ENCODE assay signal across 9 cellular contexts in the genomic region with DNA sequence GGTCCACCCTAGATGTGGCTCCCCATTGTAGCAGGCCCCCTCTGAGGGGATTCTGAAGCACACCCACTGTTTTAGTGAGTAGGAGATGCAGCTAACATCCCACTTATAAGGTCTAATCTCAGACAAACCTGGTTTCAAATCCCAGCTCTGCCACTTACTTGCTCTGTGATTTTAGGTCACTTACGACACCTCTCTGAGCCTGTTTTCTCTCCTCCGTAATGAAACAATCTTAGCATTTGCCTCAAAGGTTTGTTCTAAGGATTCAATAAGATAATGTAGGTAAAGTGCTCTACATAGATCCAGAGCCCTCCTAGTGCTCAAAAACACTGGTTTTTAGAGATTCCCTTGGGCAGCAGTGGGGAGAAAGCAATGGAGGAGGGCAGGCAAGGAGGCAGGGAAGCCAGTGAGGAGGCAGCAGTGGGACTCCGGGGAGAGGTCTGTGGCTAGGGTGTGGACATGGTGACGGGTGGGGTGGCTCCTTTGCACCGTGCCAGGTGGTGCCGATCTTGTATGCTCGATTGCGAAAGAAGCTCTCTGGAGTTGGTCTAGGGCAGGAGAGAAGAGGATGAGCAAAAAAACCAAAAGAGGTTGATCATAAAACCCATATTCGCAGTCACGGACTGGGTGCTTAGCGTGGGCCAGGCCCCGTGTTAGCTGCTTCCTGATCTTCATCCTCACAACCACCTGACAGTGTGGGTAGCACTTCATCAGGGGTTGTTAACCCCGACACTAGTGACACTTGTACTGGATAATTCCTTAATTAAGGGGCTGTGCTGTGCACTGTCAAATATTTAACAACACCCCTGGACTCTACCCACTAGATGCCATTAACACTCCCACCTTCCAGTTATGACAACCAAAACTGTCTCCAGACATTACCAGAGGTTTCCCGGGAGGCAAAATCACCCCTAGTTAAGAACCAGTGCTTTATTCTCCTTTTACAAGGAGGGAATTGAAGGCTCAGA. TPM values are rescaled to one million over a fixed set of nuclear protein-coding genes. Genes with fewer than 3 reads are reported as not detected.
DNase-seq lines count a peak whose midpoint lies in the region; ATAC-seq and TF ChIP-seq lines count a peak whose summit lies in the region.
"Had no signal": no experiment of that assay in that cellular context is flagged by ENCODE, and none has a peak within 500 bp of the region (broad histone marks: within the 10 kb centered on the region; RNA-seq: fewer than 3 reads in every experiment).

No MANE protein-coding gene starts in this region.

- H3K9ac ChIP-seq in IMR-90 (ENCODE audit: low read depth, low read length): peak overlapping the region; percentile 0; the same call in 1 of the 2 replicates

- peak overlapping the region; percentile 62 for H3K4ac ChIP-seq in IMR-90 (ENCODE audit: low read depth, low read length)

- H3K23ac ChIP-seq in IMR-90 (ENCODE audit: low read depth, low read length): peak overlapping the region; percentile 8; the same call in 1 of the 2 replicates

- H4K91ac ChIP-seq in IMR-90 (ENCODE audit: insufficient read depth, low read depth, low read length): peak overlapping the region; percentile 91

- WGBS in IMR-90 (ENCODE audit: extremely low coverage in 2 of 2, insufficient read length in 1 of 2), 2 experiments: 86% methylated on average over 5 of the region's 14 CpGs; no CpG with 5 or more reads in 1 of the 2 experiments

- no peaks in the 10 kb centered on the region for H3K36me3 ChIP-seq in IMR-90 (ENCODE audit: control insufficient read depth, insufficient read depth, low read length)
- H3K36me3 ChIP-seq in SJCRH30: no peaks in the 10 kb centered on the region
- no peaks in the 10 kb centered on the region for H3K36me3 ChIP-seq in gastrocnemius medialis

- no TSS peak for BruUV-seq in IMR-90 (replicated peaks; lab: Mats Ljungman, UMichigan)

- H3K56ac ChIP-seq in IMR-90 (ENCODE audit: extremely low read depth, insufficient read depth, low read length): 0 out of 2 replicates have a peak overlapping the region, but pooled peaks have one; percentile 20

- peak overlapping the region; percentile 29 for H2BK20ac ChIP-seq in IMR-90 (ENCODE audit: low read depth, low read length)

- H3K4me2 ChIP-seq in IMR-90 (ENCODE audit: low read depth, low read length): no peak overlapping the region

- H3K4me1 ChIP-seq in IMR-90 (ENCODE audit: control insufficient read depth, insufficient read depth, low read length): peaks cover 45% of the 10 kb centered on the region
- H3K4me1 ChIP-seq in SJCRH30: peaks cover 53% of the 10 kb centered on the region
- H3K4me1 ChIP-seq in gastrocnemius medialis: no peaks in the 10 kb centered on the region

- H3K14ac ChIP-seq in IMR-90 (replicated peaks; ENCODE audit: low read depth, low read length): 0 out of 2 replicates have a peak overlapping the region, but pooled peaks have one; percentile 14

- no peak overlapping the region for H2AFZ ChIP-seq in IMR-90 (replicated peaks; ENCODE audit: low read length, poor library complexity)

- peak overlapping the region; percentile 45 for H2BK5ac ChIP-seq in IMR-90 (ENCODE audit: low read depth, low read length, poor library complexity, severe bottlenecking)

- H3K9me1 ChIP-seq in IMR-90 (ENCODE audit: insufficient read depth, low read length): peaks cover 6% of the 10 kb centered on the region

- TF ChIP-seq POLR2A in IMR-90 (IDR thresholded peaks at IDR 0.05; ENCODE audit: low read depth, low read length) (no peak), gastrocnemius medialis (IDR thresholded peaks at IDR 0.05) (no peak)

- TF ChIP-seq RAD21 in IMR-90 (IDR thresholded peaks at IDR 0.05; ENCODE audit: low read length): no peak

- H3K9me3 ChIP-seq in IMR-90 (ENCODE audit: control insufficient read depth, insufficient read depth, low read length) (peaks cover 11% of the 10 kb centered on the region), SJCRH30 (replicated peaks) (peaks cover 5% of the 10 kb centered on the region), gastrocnemius medialis (no peaks in the 10 kb centered on the region)

- POLR2A ChIA-PET in IMR-90 (lab: Charles Lee; ENCODE audit: unreplicated experiment): no interaction called here

- in situ Hi-C loops in IMR-90 (cut with MboI; ENCODE audit: low sequenced_read_pairs): no loop called here
- in situ Hi-C loops in gastrocnemius medialis (cut with MboI; ENCODE audit: low sequenced_read_pairs in 4 of 4): no loop called here

- CTCF ChIA-PET in IMR-90 (lab: Yijun Ruan, JAX): no interaction called here

- H3K79me1 ChIP-seq in IMR-90 (ENCODE audit: low read depth in 1 of 2, low read length in 2 of 2): no peaks in the 10 kb centered on the region

- H3K18ac ChIP-seq in IMR-90 (ENCODE audit: low read depth, low read length): peak overlapping the region; percentile 10

- peak overlapping the region; percentile 57; the same call in 1 of the 3 replicates for H2BK15ac ChIP-seq in IMR-90 (ENCODE audit: low read depth, low read length)

- H2BK120ac ChIP-seq in IMR-90 (ENCODE audit: low read depth, low read length): peak overlapping the region; percentile 50; the same call in 1 of the 2 replicates

- H4K8ac ChIP-seq in IMR-90 (ENCODE audit: low read depth in 2 of 2, low read length in 2 of 2): peak overlapping the region; percentile 19 to 27; a peak in 3 of 4 replicates

- H4K20me1 ChIP-seq in IMR-90 (ENCODE audit: insufficient read depth, low read length): no peaks in the 10 kb centered on the region

- intact Hi-C loops in IMR-90 (cut with micrococcal nuclease) (no loop called here), gastrocnemius medialis (cut with DNase I; ENCODE audit: low total_unique reads) (no loop called here)

- H2AK5ac ChIP-seq in IMR-90 (ENCODE audit: low read depth, low read length): peak overlapping the region; percentile 49; the same call in 1 of the 2 replicates

- dilution Hi-C loops in IMR-90 (cut with HindIII; ENCODE audit: low sequenced_read_pairs, unreplicated experiment): no loop called here

- H3K4me3 ChIP-seq in IMR-90 (ENCODE audit: insufficient read depth, low read depth, low read length) (no peak overlapping the region), SJCRH30 (no peak overlapping the region), gastrocnemius medialis (no peak overlapping the region)

- ATAC-seq in IMR-90 (ENCODE audit: low read depth): no peak
- ATAC-seq in left lobe of liver: peak; percentile 56
- ATAC-seq in gastrocnemius medialis: no peak
- no peak for ATAC-seq in GM21717 (IDR thresholded peaks at IDR 0.05; ENCODE audit: unreplicated experiment)
- ATAC-seq: WTC11 had no signal

- no peak overlapping the region for H2AK9ac ChIP-seq in IMR-90 (replicated peaks; ENCODE audit: low read depth, low read length, poor library complexity)

- peak overlapping the region; percentile 80 for H4K5ac ChIP-seq in IMR-90 (ENCODE audit: low read depth, low read length)

- DNase-seq in IMR-90 (no peak), SJCRH30 (no peak), left lobe of liver (ENCODE audit: low spot score) (peak; percentile 67), gastrocnemius medialis (peak in 1 of 2 donors; percentile 41), EL (no peak), NCI-H187 (lab: John Stamatoyannopoulos, UW) (no peak)
- no peak for DNase-seq in stimulated activated naive CD4-positive, alpha-beta T cell (lab: John Stamatoyannopoulos, UW)

- H3K27me3 ChIP-seq in IMR-90 (ENCODE audit: control insufficient read depth, insufficient read depth, low read length) (no peaks in the 10 kb centered on the region), SJCRH30 (no peaks in the 10 kb centered on the region), gastrocnemius medialis (no peaks in the 10 kb centered on the region)

- H3K27ac ChIP-seq in IMR-90 (ENCODE audit: insufficient read depth, low read length) (peak overlapping the region; percentile 42; the same call in 1 of the 2 replicates), SJCRH30 (peak overlapping the region; percentile 86), gastrocnemius medialis (peak overlapping the region in 3 of 4 donors; percentile 59 to 70 (median 60))

- TF ChIP-seq CTCF in IMR-90 (conservative IDR thresholded peaks at IDR 0.05; ENCODE audit: low read depth, low read length) (no peak), gastrocnemius medialis (IDR thresholded peaks at IDR 0.05 in 4 of 5, conservative IDR thresholded peaks at IDR 0.05 in 1 of 5) (no peak)

TF ChIP-seq in IMR-90, 13 proteins besides CTCF, POLR2A, EP300 and RAD21:
- TF ChIP-seq CEBPB (IDR thresholded peaks at IDR 0.05; ENCODE audit: low read depth, low read length) (peak; percentile 72), CHD1 (IDR thresholded peaks at IDR 0.05; ENCODE audit: low read depth, low read length) (no peak), FOS (IDR thresholded peaks at IDR 0.05; ENCODE audit: low read depth, low read length) (no peak)
- TF ChIP-seq, protein P1, sequence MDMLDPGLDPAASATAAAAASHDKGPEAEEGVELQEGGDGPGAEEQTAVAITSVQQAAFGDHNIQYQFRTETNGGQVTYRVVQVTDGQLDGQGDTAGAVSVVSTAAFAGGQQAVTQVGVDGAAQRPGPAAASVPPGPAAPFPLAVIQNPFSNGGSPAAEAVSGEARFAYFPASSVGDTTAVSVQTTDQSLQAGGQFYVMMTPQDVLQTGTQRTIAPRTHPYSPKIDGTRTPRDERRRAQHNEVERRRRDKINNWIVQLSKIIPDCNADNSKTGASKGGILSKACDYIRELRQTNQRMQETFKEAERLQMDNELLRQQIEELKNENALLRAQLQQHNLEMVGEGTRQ (IDR thresholded peaks at IDR 0.05; ENCODE audit: low read depth, low read length): no peak

RNA-seq across cellular contexts. Expression of a gene that starts 16.8 kb away (rescaled TPM):
- 1.1 and 1.6 TPM in 2 replicates for total RNA-seq in IMR-90 (2012; rRNA removed)
- polyA plus RNA-seq in IMR-90 (2012; rRNA removed): 2.4 and 2.6 TPM in 2 replicates
- 1.3 and 4.5 TPM in 2 replicates for polyA plus RNA-seq in IMR-90 (2012; cell fraction: cytosol; rRNA removed)
- 1.7 and 2.0 TPM in 2 replicates for polyA plus RNA-seq in IMR-90 (2012; cell fraction: nucleus; rRNA removed; ENCODE audit: low replicate concordance)
- 0.28 and 0.56 TPM in 2 replicates for total RNA-seq in SJCRH30 (2014; rRNA removed; shearing (Covaris generic))
- 20.3 TPM for total RNA-seq in left lobe of liver
- total RNA-seq in gastrocnemius medialis: 10 to 100 TPM in 2 of 4 donors, 1 to 10 TPM in 2; 4.5 to 13.1 (median 9.5) TPM
